In genomic region chr15:88620995-88621772, GRCh38 we compare ENCODE assay signal across 8 cellular contexts. TPM values are rescaled to one million over a fixed set of nuclear protein-coding genes. Genes with fewer than 3 reads are reported as not detected.
DNase-seq lines count a peak whose midpoint lies in the region; ATAC-seq and TF ChIP-seq lines count a peak whose summit lies in the region.

TSS of gene AEN (plus strand) at chr15:88621340. CDS start at chr15:88626210, 4,870 bp downstream.

- H3K27ac ChIP-seq in thoracic aorta: peak within 1 kb of the TSS; percentile 86 to 88

- peaks cover 41% of the 10 kb centered on the region for H3K4me1 Mint-ChIP-seq in activated naive CD4-positive, alpha-beta T cell treated with anti-CD3 and anti-CD28 coated beads, Interleukin-2, amount 50 U/mL, for 24 hours

- H3K27me3 Mint-ChIP-seq in activated naive CD4-positive, alpha-beta T cell treated with anti-CD3 and anti-CD28 coated beads, Interleukin-2, amount 50 U/mL, for 24 hours: no peaks in the 10 kb centered on the region

- H3K36me3 ChIP-seq in thoracic aorta: no peaks in the 10 kb centered on the region

- peak within 1 kb of the TSS; percentile 96 for H3K27ac Mint-ChIP-seq in activated naive CD4-positive, alpha-beta T cell treated with anti-CD3 and anti-CD28 coated beads, Interleukin-2, amount 50 U/mL, for 24 hours

- peaks cover 23 to 44% of the 10 kb centered on the region in 2 donors for H3K4me1 ChIP-seq in thoracic aorta (ENCODE audit: control insufficient read depth in 1 of 2, low read depth in 2 of 2)

- ATAC-seq in HG02642 (IDR thresholded peaks at IDR 0.05; ENCODE audit: poor library complexity, unreplicated experiment) (peak; percentile 97), omental fat pad (ENCODE audit: low FRiP score) (peak; percentile 94), thoracic aorta (ENCODE audit: insufficient number of reproducible peaks, low FRiP score, low read depth) (peak; percentile 96)

- peak; percentile 74 for TF ChIP-seq POLR2A in GM10847 (IDR thresholded peaks at IDR 0.05; ENCODE audit: extremely low read depth, insufficient read length)

- H3K4me3 Mint-ChIP-seq in activated naive CD4-positive, alpha-beta T cell treated with anti-CD3 and anti-CD28 coated beads, Interleukin-2, amount 50 U/mL, for 24 hours: peak within 1 kb of the TSS; percentile 98

- no peaks in the 10 kb centered on the region for H3K9me3 ChIP-seq in thoracic aorta

- H3K27me3 ChIP-seq in thoracic aorta (replicated peaks; ENCODE audit: insufficient read depth): no peaks in the 10 kb centered on the region

- H3K9me3 Mint-ChIP-seq in activated naive CD4-positive, alpha-beta T cell treated with anti-CD3 and anti-CD28 coated beads, Interleukin-2, amount 50 U/mL, for 24 hours: no peaks in the 10 kb centered on the region

- peak within 1 kb of the TSS; percentile 85 for H3K4me3 ChIP-seq in thoracic aorta

- peaks cover 21% of the 10 kb centered on the region for H3K36me3 Mint-ChIP-seq in activated naive CD4-positive, alpha-beta T cell treated with anti-CD3 and anti-CD28 coated beads, Interleukin-2, amount 50 U/mL, for 24 hours

- DNase-seq in NCI-H1105 (lab: John Stamatoyannopoulos, UW) (peak; percentile 83), SKM-1 (lab: John Stamatoyannopoulos, UW; ENCODE audit: unreplicated experiment) (peak; percentile 90), glomerular endothelial cell (ENCODE audit: extremely low read depth, low read depth, low spot score) (no peak), omental fat pad (ENCODE audit: low spot score) (peak; percentile 79), thoracic aorta (ENCODE audit: low spot score) (peak; percentile 81)

- TF ChIP-seq CTCF in omental fat pad (IDR thresholded peaks at IDR 0.05): no peak
- no peak for TF ChIP-seq CTCF in thoracic aorta (IDR thresholded peaks at IDR 0.05)

RNA-seq across cellular contexts. Expression of gene AEN, which starts in this region (rescaled TPM):
- total RNA-seq in glomerular endothelial cell: 61.5 and 65.4 TPM in 2 replicates
- 10 to 100 TPM in 3 of 4 donors, 1 to 10 TPM in 1; 7.6 to 60.2 (median 25.2) TPM for total RNA-seq in omental fat pad
- 10 to 100 TPM; 36.0 to 36.3 TPM for total RNA-seq in thoracic aorta
